Comparison of ENCODE assay signal across 1 cellular context in genomic region chr14:50087350-50088116, GRCh38.
TF ChIP-seq lines count a peak whose summit lies in the region.

No MANE protein-coding gene starts in this region.

TF ChIP-seq in GM12878, 131 proteins besides CTCF, POLR2A, EP300 and RAD21 (continued from another document):
- no peak for TF ChIP-seq DPF2 (IDR thresholded peaks at IDR 0.05)
- TF ChIP-seq ZNF687 (IDR thresholded peaks at IDR 0.05), result peak; percentile 38; the same call in 1 of the 2 replicates
- TF ChIP-seq MYB (IDR thresholded peaks at IDR 0.05; ENCODE audit: borderline replicate concordance, low read depth, low read length), result no peak
- TF ChIP-seq, protein P1, sequence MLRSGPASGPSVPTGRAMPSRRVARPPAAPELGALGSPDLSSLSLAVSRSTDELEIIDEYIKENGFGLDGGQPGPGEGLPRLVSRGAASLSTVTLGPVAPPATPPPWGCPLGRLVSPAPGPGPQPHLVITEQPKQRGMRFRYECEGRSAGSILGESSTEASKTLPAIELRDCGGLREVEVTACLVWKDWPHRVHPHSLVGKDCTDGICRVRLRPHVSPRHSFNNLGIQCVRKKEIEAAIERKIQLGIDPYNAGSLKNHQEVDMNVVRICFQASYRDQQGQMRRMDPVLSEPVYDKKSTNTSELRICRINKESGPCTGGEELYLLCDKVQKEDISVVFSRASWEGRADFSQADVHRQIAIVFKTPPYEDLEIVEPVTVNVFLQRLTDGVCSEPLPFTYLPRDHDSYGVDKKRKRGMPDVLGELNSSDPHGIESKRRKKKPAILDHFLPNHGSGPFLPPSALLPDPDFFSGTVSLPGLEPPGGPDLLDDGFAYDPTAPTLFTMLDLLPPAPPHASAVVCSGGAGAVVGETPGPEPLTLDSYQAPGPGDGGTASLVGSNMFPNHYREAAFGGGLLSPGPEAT (IDR thresholded peaks at IDR 0.05; ENCODE audit: low read depth), result peak; percentile 56; the same call in 1 of the 2 replicates
TF ChIP-seq in GM12878: peak in this region for 17.
